In genomic region chr9:90815944-90816357, GRCh38 we compare ENCODE assay signal across 18 cellular contexts. TPM values are rescaled to one million over a fixed set of nuclear protein-coding genes. Genes with fewer than 3 reads are reported as not detected.
DNase-seq lines count a peak whose midpoint lies in the region; ATAC-seq, FAIRE-seq and TF ChIP-seq lines count a peak whose summit lies in the region.
"Had no signal": no experiment of that assay in that cellular context is flagged by ENCODE, and none has a peak within 500 bp of the region (broad histone marks: within the 10 kb centered on the region; RNA-seq: fewer than 3 reads in every experiment).

No MANE protein-coding gene starts in this region.

- H3K27ac Mint-ChIP-seq in WTC11 (no peak overlapping the region), neural progenitor cell (no peak overlapping the region)
- H3K27ac Mint-ChIP-seq: activated T-helper 2 cell treated with anti-CD3 and anti-CD28 coated beads, Interferon-gamma antibody, Interleukin-2, Interleukin-4, amounts not matched to agents 10 μg/mL and 5 μg/mL and 100 μg/mL, durations not matched to agents 14 hours and 24 hours and 36 hours had no signal

- H3F3A ChIP-seq in neural progenitor cell (ENCODE audit: low read depth) = no peaks in the 10 kb centered on the region

- WGBS in mesendoderm (ENCODE audit: extremely low coverage, insufficient coverage, low lambda C conversion rate) = no CpG with 5 or more reads among the region's 4 CpGs

- DNase-seq in GM18507 (ENCODE audit: extremely low spot score, insufficient read length, low read depth) = no peak
- DNase-seq in WTC11 (ENCODE audit: low spot score) = no peak
- DNase-seq in neural progenitor cell (ENCODE audit: low spot score) = peak; percentile 27
- DNase-seq in nucleus accumbens (lab: John Stamatoyannopoulos, UW) = no peak
- DNase-seq in DMS 273 treated with DMSO at 0.1 percent for 48 hours (lab: John Stamatoyannopoulos, UW) = no peak
- no peak for DNase-seq in mesendoderm
- no peak for DNase-seq in HCEC 1CT
- DNase-seq: anterior cingulate cortex, BE2C, mammary epithelial cell, NCI-H1092 treated with DMSO at 0.1 percent for 48 hours, NCI-H345, ovary had no signal

- H3K4me3 ChIP-seq in neural progenitor cell = no peak overlapping the region
- no peak overlapping the region for H3K4me3 ChIP-seq in mesendoderm (ENCODE audit: low read length)
- H3K4me3 ChIP-seq: ovary, SJSA1, skin epidermis had no signal

- H3K4me1 ChIP-seq in neural progenitor cell (peaks cover 10% of the 10 kb centered on the region), mesendoderm (ENCODE audit: control insufficient read depth, low read depth, low read length) (no peaks in the 10 kb centered on the region)
- H3K4me1 ChIP-seq: BE2C, SJSA1 had no signal

- ATAC-seq in HG02759 (IDR thresholded peaks at IDR 0.05; ENCODE audit: unreplicated experiment) (peak; percentile 8), WTC11 (peak; percentile 32)

- H2AK5ac ChIP-seq in mesendoderm (ENCODE audit: low read length) = no peak overlapping the region

- no peak overlapping the region for H2AFZ ChIP-seq in neural progenitor cell (replicated peaks)

- H3K27me3 ChIP-seq in neural progenitor cell = peaks cover 68% of the 10 kb centered on the region
- no peaks in the 10 kb centered on the region for H3K27me3 ChIP-seq in mesendoderm (ENCODE audit: insufficient read depth, low read length, poor library complexity)
- H3K27me3 ChIP-seq: BE2C, ovary, SJSA1 had no signal

- H3K36me3 Mint-ChIP-seq in WTC11 (peaks cover 3% of the 10 kb centered on the region), neural progenitor cell (no peaks in the 10 kb centered on the region)

- H3K4me1 Mint-ChIP-seq in WTC11 = peaks cover 14% of the 10 kb centered on the region
- peaks cover 6% of the 10 kb centered on the region for H3K4me1 Mint-ChIP-seq in neural progenitor cell

- H3K79me2 ChIP-seq in neural progenitor cell (ENCODE audit: low read depth) (no peaks in the 10 kb centered on the region), mesendoderm (ENCODE audit: control insufficient read depth, insufficient read depth, low read length) (no peaks in the 10 kb centered on the region)

- H4K8ac ChIP-seq in mesendoderm (ENCODE audit: low read depth, low read length) = no peak overlapping the region

- H2BK120ac ChIP-seq in mesendoderm (ENCODE audit: low read depth, low read length) = no peak overlapping the region

- H3K27me3 Mint-ChIP-seq in WTC11 (ENCODE audit: low read depth) (peaks cover 15% of the 10 kb centered on the region), neural progenitor cell (ENCODE audit: insufficient read depth, low read depth) (peaks cover 4% of the 10 kb centered on the region)

- TF ChIP-seq CTCF in WTC11 (IDR thresholded peaks at IDR 0.05) = no peak
- TF ChIP-seq CTCF in neural progenitor cell (IDR thresholded peaks at IDR 0.05) = no peak

- CTCF ChIA-PET in WTC11 (lab: Charles Lee) = interaction anchor here (0.9 to 1.1 kb wide), 4 partner anchors 8 to 60 kb away, joined by 3 to 4 read pairs (median 3); no protein-coding TSS in a partner anchor

- H3K23ac ChIP-seq in mesendoderm (ENCODE audit: low read length) = no peak overlapping the region

- no peaks in the 10 kb centered on the region for H3K79me1 ChIP-seq in mesendoderm (ENCODE audit: low read length)

- H4K20me1 ChIP-seq in neural progenitor cell (ENCODE audit: low read depth) = no peaks in the 10 kb centered on the region

- H3K4me2 ChIP-seq in neural progenitor cell = no peak overlapping the region
- H3K4me2 ChIP-seq in mesendoderm (ENCODE audit: low read length) = no peak overlapping the region

- H2BK5ac ChIP-seq in mesendoderm (ENCODE audit: low read length) = no peak overlapping the region

- H3K9ac ChIP-seq in neural progenitor cell (no peak overlapping the region), mesendoderm (ENCODE audit: low read length) (no peak overlapping the region)

- H4K5ac ChIP-seq in mesendoderm (ENCODE audit: low read length) = no peak overlapping the region

- peak; percentile 9 for FAIRE-seq in GM18507 (lab: Jason Lieb, UNC)
- FAIRE-seq: frontal cortex had no signal

- H3K4ac ChIP-seq in mesendoderm (ENCODE audit: low read depth, low read length) = no peak overlapping the region

- H2BK15ac ChIP-seq in mesendoderm (replicated peaks; ENCODE audit: low read depth) = no peak overlapping the region

- H3K18ac ChIP-seq in mesendoderm (ENCODE audit: low read length) = no peak overlapping the region

- no peak overlapping the region for H3K56ac ChIP-seq in mesendoderm (ENCODE audit: low read length)

- H3K4me3 Mint-ChIP-seq in WTC11 = no peak overlapping the region
- no peak overlapping the region for H3K4me3 Mint-ChIP-seq in neural progenitor cell

- H3K9me3 Mint-ChIP-seq in WTC11 (peaks cover 26% of the 10 kb centered on the region), neural progenitor cell (no peaks in the 10 kb centered on the region)

- H3K27ac ChIP-seq in neural progenitor cell (no peak overlapping the region), mesendoderm (ENCODE audit: low read depth, low read length) (no peak overlapping the region)
- H3K27ac ChIP-seq: ovary, SJSA1 had no signal

- H3K9me3 ChIP-seq in neural progenitor cell (ENCODE audit: low read depth) = no peaks in the 10 kb centered on the region
- H3K9me3 ChIP-seq: BE2C, ovary, SJSA1 had no signal

- POLR2A ChIA-PET in WTC11 (lab: Charles Lee) = interaction anchor here (0.7 kb wide), 1 partner anchor 1331 kb away, joined by 3 read pairs; no protein-coding TSS in a partner anchor

- H3K36me3 ChIP-seq in neural progenitor cell = no peaks in the 10 kb centered on the region
- H3K36me3 ChIP-seq in mesendoderm (ENCODE audit: control insufficient read depth, insufficient read depth, low read length) = no peaks in the 10 kb centered on the region
- H3K36me3 ChIP-seq: BE2C, ovary, SJSA1 had no signal

TF ChIP-seq in WTC11, 78 proteins besides CTCF, POLR2A, EP300 and RAD21:
- TF ChIP-seq TP53 (CRISPR knock-in tag; IDR thresholded peaks at IDR 0.05) (no peak), HMGXB4 (CRISPR knock-in tag; IDR thresholded peaks at IDR 0.05) (no peak), MAX (CRISPR knock-in tag; IDR thresholded peaks at IDR 0.05) (no peak), NFE2L1 (CRISPR knock-in tag; IDR thresholded peaks at IDR 0.05) (no peak), ETV6 (CRISPR knock-in tag; IDR thresholded peaks at IDR 0.05) (no peak), ZNF219 (CRISPR knock-in tag; IDR thresholded peaks at IDR 0.05; ENCODE audit: borderline replicate concordance) (no peak), NFYB (CRISPR knock-in tag; conservative IDR thresholded peaks at IDR 0.05; ENCODE audit: low read depth) (no peak), JAZF1 (CRISPR knock-in tag; IDR thresholded peaks at IDR 0.05) (no peak), MYBL2 (CRISPR knock-in tag; IDR thresholded peaks at IDR 0.05) (no peak), EMX1 (CRISPR knock-in tag; IDR thresholded peaks at IDR 0.05) (no peak), ZNF396 (CRISPR knock-in tag; IDR thresholded peaks at IDR 0.05; ENCODE audit: borderline replicate concordance) (no peak)

RNA-seq across cellular contexts. Expression of gene SYK, which starts 14.3 kb away (rescaled TPM):
- 5.8 to 7.4 TPM (median 6.2 TPM) in 3 replicates for total RNA-seq in WTC11 (2021)
- not detected in 2 replicates for total RNA-seq in neural progenitor cell (ENCODE audit: low replicate concordance)
- polyA plus RNA-seq in mesendoderm (2013, experiment 1 of 2) = 2.3 TPM
- 2.5 TPM for polyA plus RNA-seq in mesendoderm (2013, experiment 2 of 2)
- total RNA-seq: SJSA1 had no signal
